In the genomic region with DNA sequence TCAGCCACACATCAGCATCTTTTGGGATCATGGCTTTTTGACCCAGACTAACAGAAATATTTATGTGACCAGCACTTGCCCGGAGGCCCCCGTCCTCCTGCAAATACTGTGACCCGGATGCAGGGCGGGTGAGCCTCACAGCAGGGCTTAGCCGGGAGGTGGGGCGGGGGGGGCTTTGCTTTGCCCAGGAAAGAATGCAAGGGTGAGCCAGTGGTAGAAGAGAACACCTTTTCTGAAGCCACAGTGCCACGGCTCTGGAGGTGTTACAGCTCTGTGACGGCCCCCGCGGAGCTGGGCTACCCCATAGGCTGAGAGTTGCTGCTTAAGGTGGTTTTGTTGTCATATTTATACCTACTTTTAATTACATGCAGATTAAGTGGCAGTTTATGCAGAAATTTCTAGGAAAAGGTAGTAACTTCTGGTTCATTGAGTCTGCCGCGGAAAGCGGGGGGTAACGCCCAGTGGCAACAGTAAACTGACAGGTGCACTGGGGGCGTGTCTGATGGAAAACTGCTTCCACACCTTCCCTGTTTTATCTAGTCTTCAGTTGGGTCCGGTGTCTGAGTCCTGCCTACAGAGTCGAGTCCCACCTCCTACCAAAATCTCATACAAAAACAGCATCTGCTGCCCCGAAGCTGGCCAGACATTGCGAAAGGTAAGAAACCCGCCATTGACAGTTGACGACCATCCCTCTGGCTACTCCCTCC, we compare ENCODE assay signal across 18 cellular contexts.
DNase-seq lines count a peak whose midpoint lies in the region; ATAC-seq and TF ChIP-seq lines count a peak whose summit lies in the region.
"Had no signal": no experiment of that assay in that cellular context is flagged by ENCODE, and none has a peak within 500 bp of the region (broad histone marks: within the 10 kb centered on the region; RNA-seq: fewer than 3 reads in every experiment).

No MANE protein-coding gene starts in this region.

- peaks cover 0 to 8% of the 10 kb centered on the region in 2 donors for H3K27me3 Mint-ChIP-seq in natural killer cell (ENCODE audit: low read depth in 2 of 2)

- no peak overlapping the region for H3K27ac Mint-ChIP-seq in natural killer cell

- no peak overlapping the region for H3K4me3 Mint-ChIP-seq in natural killer cell

- no peak for ATAC-seq in natural killer cell
- ATAC-seq in GM18519 (IDR thresholded peaks at IDR 0.05; ENCODE audit: low FRiP score, unreplicated experiment): no peak
- ATAC-seq: A549 had no signal

- no peak for TF ChIP-seq CTCF in natural killer cell (IDR thresholded peaks at IDR 0.05)

- no peaks in the 10 kb centered on the region for H3K36me3 Mint-ChIP-seq in natural killer cell

- no peaks in the 10 kb centered on the region for H3K4me1 Mint-ChIP-seq in natural killer cell

- intact Hi-C loops in natural killer cell (cut with micrococcal nuclease): no loop called here

- no peaks in the 10 kb centered on the region for H3K9me3 Mint-ChIP-seq in natural killer cell

- DNase-seq in DMS153 treated with DMSO at 0.1 percent for 48 hours (lab: John Stamatoyannopoulos, UW; ENCODE audit: unreplicated experiment) (peak; percentile 74), NCI-H1436 treated with DMSO at 0.1 percent for 48 hours (lab: John Stamatoyannopoulos, UW) (peak; percentile 12), NCI-H69 (lab: John Stamatoyannopoulos, UW) (peak; percentile 93), mesenteric fat pad (ENCODE audit: low spot score) (peak; percentile 47), natural killer cell (no peak), NCI-H187 (lab: John Stamatoyannopoulos, UW) (no peak), GF-D8 (lab: John Stamatoyannopoulos, UW) (no peak)
- DNase-seq: C1 segment of cervical spinal cord, EL, GM23248, HCEC 1CT, NCI-H1694 treated with DMSO at 0.1 percent for 48 hours, NCI-H2171 treated with DMSO at 0.1 percent for 48 hours, NCI-H510A, NCI-H82, SW 1271 had no signal

Comparison
In these comparisons a context has a peak if more than half of its experiments do, and no peak if none do; other contexts are left out.
1. DNase-seq: peak in DMS153 treated with DMSO at 0.1 percent for 48 hours (single experiment), NCI-H1436 treated with DMSO at 0.1 percent for 48 hours (single experiment), NCI-H69 (single experiment) and mesenteric fat pad (single experiment); none in natural killer cell (single experiment), NCI-H187 (0 of 2) and GF-D8 (single experiment).